ENCODE assay signal across 8 cellular contexts in the genomic region with DNA sequence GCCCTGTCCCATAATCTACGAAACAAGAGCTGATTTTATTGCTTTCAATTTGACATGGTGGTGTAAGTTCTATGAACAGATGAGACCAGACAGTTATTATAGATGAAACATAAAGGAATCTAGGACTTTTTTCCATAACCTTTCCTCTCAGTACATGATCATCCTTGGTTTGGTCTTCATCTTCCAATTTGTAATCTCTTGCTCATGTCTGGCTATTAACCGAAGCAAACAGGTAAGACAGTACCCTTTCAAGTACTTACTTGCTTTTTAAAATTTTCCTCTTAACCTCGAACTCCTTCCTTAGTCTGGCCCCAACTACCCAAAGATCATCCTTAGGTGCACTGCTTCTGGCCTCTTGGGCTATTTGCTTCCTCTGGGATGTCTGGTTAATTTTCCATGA. TPM values are rescaled to one million over a fixed set of nuclear protein-coding genes. Genes with fewer than 3 reads are reported as not detected.
DNase-seq lines count a peak whose midpoint lies in the region; ATAC-seq and TF ChIP-seq lines count a peak whose summit lies in the region.

No MANE protein-coding gene starts in this region.

- H3K9me3 ChIP-seq in heart right ventricle: no peaks in the 10 kb centered on the region
- H3K9me3 ChIP-seq in iPS-20b (ENCODE audit: insufficient read depth, low read depth, low read length): no peaks in the 10 kb centered on the region
- H3K9me3 ChIP-seq in transverse colon: no peaks in the 10 kb centered on the region

- H3K9ac ChIP-seq in iPS-20b (ENCODE audit: low read depth, low read length): no peak overlapping the region

- TF ChIP-seq CTCF in heart right ventricle (IDR thresholded peaks at IDR 0.05) (no peak), transverse colon (IDR thresholded peaks at IDR 0.05) (no peak)

- ATAC-seq in heart right ventricle: no peak
- no peak for ATAC-seq in Right ventricle myocardium superior (ENCODE audit: poor library complexity)
- ATAC-seq in activated naive CD8-positive, alpha-beta T cell treated with anti-CD3 and anti-CD28 coated beads, Interleukin-2, amount 10 ng/mL, durations not matched to agents 7 days and 5 days (ENCODE audit: low read depth): no peak
- no peak for ATAC-seq in GM18502 (IDR thresholded peaks at IDR 0.05; ENCODE audit: poor library complexity, unreplicated experiment)

- no peak for TF ChIP-seq EP300 in transverse colon (IDR thresholded peaks at IDR 0.05; ENCODE audit: low read depth)

- H3K4me1 Mint-ChIP-seq in activated naive CD8-positive, alpha-beta T cell treated with anti-CD3 and anti-CD28 coated beads, Interleukin-2, amount 10 ng/mL, durations not matched to agents 7 days and 5 days: peaks cover 36% of the 10 kb centered on the region

- H3K9me3 Mint-ChIP-seq in activated naive CD8-positive, alpha-beta T cell treated with anti-CD3 and anti-CD28 coated beads, Interleukin-2, amount 10 ng/mL, durations not matched to agents 7 days and 5 days: no peaks in the 10 kb centered on the region

- in situ Hi-C loops in transverse colon (cut with MboI; ENCODE audit: low pct_ligation_motif_present in 1 of 4, low pct_unique_long_range_greater_than_20kb in 1 of 4, low sequenced_read_pairs in 3 of 4): no loop called here

- POLR2A ChIA-PET in activated naive CD8-positive, alpha-beta T cell treated with anti-CD3 and anti-CD28 coated beads, Interleukin-2, amount 10 ng/mL, durations not matched to agents 7 days and 5 days (lab: Charles Lee): interaction anchor here (1.5 kb wide), 1 partner anchor 227 kb away, joined by 5 read pairs; no protein-coding TSS in a partner anchor

- peaks cover 0 to 2% (median 0%) of the 10 kb centered on the region in 7 donors for H3K27me3 ChIP-seq in heart right ventricle
- H3K27me3 ChIP-seq in iPS-20b (ENCODE audit: insufficient read depth, low read length): peaks cover 31% of the 10 kb centered on the region
- H3K27me3 ChIP-seq in transverse colon: no peaks in the 10 kb centered on the region

- H3K4me3 ChIP-seq in heart right ventricle (peak overlapping the region in 7 of 10 donors; percentile 58 to 93 (median 88)), iPS-20b (ENCODE audit: low read length) (peak overlapping the region; percentile 88; the same call in 1 of the 2 replicates), transverse colon (peak overlapping the region in 1 of 4 donors; percentile 85)

- peak overlapping the region; percentile 87 for H3K4me3 Mint-ChIP-seq in activated naive CD8-positive, alpha-beta T cell treated with anti-CD3 and anti-CD28 coated beads, Interleukin-2, amount 10 ng/mL, durations not matched to agents 7 days and 5 days

- peak overlapping the region in 5 of 10 donors; percentile 96 to 99 (median 96) for H3K27ac ChIP-seq in heart right ventricle
- H3K27ac ChIP-seq in iPS-20b (ENCODE audit: low read length): no peak overlapping the region
- peak overlapping the region in 3 of 4 donors; percentile 95 to 96 (median 95) for H3K27ac ChIP-seq in transverse colon

- no peak for TF ChIP-seq POLR2A in transverse colon (IDR thresholded peaks at IDR 0.05)

- 85 to 90% methylated on average over 3 of the region's 3 CpGs for WGBS in heart right ventricle, 2 donors
- WGBS in transverse colon (ENCODE audit: low coverage in 1 of 2), 2 donors: 73 to 75% methylated on average over 3 of the region's 3 CpGs

- peaks cover 14% of the 10 kb centered on the region for H3K36me3 Mint-ChIP-seq in activated naive CD8-positive, alpha-beta T cell treated with anti-CD3 and anti-CD28 coated beads, Interleukin-2, amount 10 ng/mL, durations not matched to agents 7 days and 5 days

- no peaks in the 10 kb centered on the region for H3K27me3 Mint-ChIP-seq in activated naive CD8-positive, alpha-beta T cell treated with anti-CD3 and anti-CD28 coated beads, Interleukin-2, amount 10 ng/mL, durations not matched to agents 7 days and 5 days

- H3K4me1 ChIP-seq in heart right ventricle (peaks cover 4 to 39% (median 20%) of the 10 kb centered on the region in 9 donors), iPS-20b (ENCODE audit: insufficient read depth, low read length) (peaks cover 2% of the 10 kb centered on the region; the same call in 1 of the 2 replicates), transverse colon (peaks cover 5 to 26% (median 10%) of the 10 kb centered on the region in 4 donors)

- peak overlapping the region; percentile 99 for H3K27ac Mint-ChIP-seq in activated naive CD8-positive, alpha-beta T cell treated with anti-CD3 and anti-CD28 coated beads, Interleukin-2, amount 10 ng/mL, durations not matched to agents 7 days and 5 days

- no peak for DNase-seq in heart right ventricle
- no peak for DNase-seq in Right ventricle myocardium superior
- no peak for DNase-seq in activated naive CD8-positive, alpha-beta T cell treated with anti-CD3 and anti-CD28 coated beads, Interleukin-2, amount 10 ng/mL, durations not matched to agents 7 days and 5 days
- DNase-seq in transverse colon: no peak
- no peak for DNase-seq in SIG-M5 (lab: John Stamatoyannopoulos, UW)
- DNase-seq in stimulated activated CD4-positive, alpha-beta T cell treated with anti-CD3 and anti-CD28 coated beads, Interleukin-4, amount 100 ng/mL, for 1 hour: no peak

- intact Hi-C loops in heart right ventricle (cut with DNase I) (no loop called here), Right ventricle myocardium superior (cut with DNase I) (no loop called here), transverse colon (cut with DNase I; ENCODE audit: low total_unique reads) (no loop called here)

- H3K36me3 ChIP-seq in heart right ventricle (peaks cover 0 to 50% (median 32%) of the 10 kb centered on the region in 9 donors), iPS-20b (ENCODE audit: insufficient read depth, low read depth, low read length) (peaks cover 49% of the 10 kb centered on the region), transverse colon (peaks cover 0 to 24% (median 6%) of the 10 kb centered on the region in 4 donors)

RNA-seq across cellular contexts. Expression of a gene that starts 1.2 kb away (rescaled TPM):
- 10 to 100 TPM; 21.1 to 37.4 (median 26.9) TPM for total RNA-seq in heart right ventricle
- polyA plus RNA-seq in heart right ventricle: 10 to 100 TPM; 29.8 to 36.6 TPM
- total RNA-seq in Right ventricle myocardium superior: 27.5 TPM
- total RNA-seq in activated naive CD8-positive, alpha-beta T cell treated with anti-CD3 and anti-CD28 coated beads, Interleukin-2, amount 10 ng/mL, durations not matched to agents 7 days and 5 days: 10 to 100 TPM; 19.6 to 23.2 TPM
- total RNA-seq in transverse colon: 10 to 100 TPM; 20.6 to 73.3 (median 42.8) TPM

RNA-seq across cellular contexts. Expression of a gene that starts 6.1 kb away (rescaled TPM):
- total RNA-seq in heart right ventricle (10 to 100 TPM; 37.0 to 74.0 (median 52.0) TPM), Right ventricle myocardium superior (41.1 TPM), transverse colon (100 to 1,000 TPM in 1 of 4 donors, 10 to 100 TPM in 3; 20.9 to 194 (median 47.8) TPM)
- polyA plus RNA-seq in heart right ventricle: 10 to 100 TPM; 21.7 to 61.7 TPM
- 100 to 1,000 TPM in 1 of 2 experiments, 10 to 100 TPM in 1; 98.4 to 100 TPM for total RNA-seq in activated naive CD8-positive, alpha-beta T cell treated with anti-CD3 and anti-CD28 coated beads, Interleukin-2, amount 10 ng/mL, durations not matched to agents 7 days and 5 days

RNA-seq across cellular contexts. Expression of a gene that starts 7.5 kb away (rescaled TPM):
- total RNA-seq in heart right ventricle (10 to 100 TPM in 2 of 10 donors, 1 to 10 TPM in 8; 3.4 to 13.1 (median 6.6) TPM), Right ventricle myocardium superior (6.6 TPM), transverse colon (100 to 1,000 TPM in 1 of 4 donors, 1 to 10 TPM in 3; 1.2 to 125 (median 5.6) TPM)
- polyA plus RNA-seq in heart right ventricle: 10 to 100 TPM in 1 of 2 donors, 1 to 10 TPM in 1; 5.3 to 17.3 TPM
- 10 to 100 TPM; 68.3 to 71.6 TPM for total RNA-seq in activated naive CD8-positive, alpha-beta T cell treated with anti-CD3 and anti-CD28 coated beads, Interleukin-2, amount 10 ng/mL, durations not matched to agents 7 days and 5 days

RNA-seq across cellular contexts. Expression of a gene that starts 8.9 kb away (rescaled TPM):
- total RNA-seq in heart right ventricle: 10 to 100 TPM; 11.2 to 15.0 (median 13.3) TPM
- polyA plus RNA-seq in heart right ventricle: 10 to 100 TPM; 14.5 to 20.7 TPM
- 12.2 TPM for total RNA-seq in Right ventricle myocardium superior
- 10 to 100 TPM; 37.1 to 38.3 TPM for total RNA-seq in activated naive CD8-positive, alpha-beta T cell treated with anti-CD3 and anti-CD28 coated beads, Interleukin-2, amount 10 ng/mL, durations not matched to agents 7 days and 5 days
- 10 to 100 TPM in 2 of 4 donors, 1 to 10 TPM in 2; 1.5 to 24.1 (median 9.5) TPM for total RNA-seq in transverse colon

RNA-seq across cellular contexts. Expression of a gene that starts 20.9 kb away (rescaled TPM):
- under 1 TPM in 2 of 10 donors, not detected in 8; 0.81 to 0.95 TPM for total RNA-seq in heart right ventricle
- polyA plus RNA-seq in heart right ventricle: under 1 TPM in 1 of 2 donors, not detected in 1; 0.14 TPM
- total RNA-seq in Right ventricle myocardium superior: not detected
- total RNA-seq in activated naive CD8-positive, alpha-beta T cell treated with anti-CD3 and anti-CD28 coated beads, Interleukin-2, amount 10 ng/mL, durations not matched to agents 7 days and 5 days: 1 to 10 TPM; 2.4 to 2.6 TPM
- total RNA-seq in transverse colon: 1 to 10 TPM in 2 of 4 donors, under 1 TPM in 1, not detected in 1; 0.40 to 2.5 (median 2.3) TPM
